Comparison of ENCODE assay signal across 14 cellular contexts in the genomic region with DNA sequence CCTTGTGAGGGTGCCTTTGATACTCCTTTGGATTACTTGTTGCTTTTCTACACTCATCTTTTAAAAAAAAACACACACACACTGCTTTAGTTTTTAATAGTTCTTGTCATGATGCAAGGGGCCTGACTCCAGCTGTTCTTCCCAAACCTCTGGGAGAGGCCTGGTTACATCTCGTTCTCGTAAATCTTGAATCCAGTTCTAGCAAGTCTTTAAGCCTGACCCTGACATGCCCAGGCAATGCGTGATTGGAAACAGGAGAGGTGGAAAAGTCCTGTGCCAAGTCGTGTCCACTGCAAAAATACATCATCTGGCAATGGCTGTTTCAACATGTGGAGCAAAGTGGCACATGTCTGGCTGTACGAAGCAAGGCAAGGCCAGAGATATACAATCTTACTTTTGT.
A peak's percentile ranks its signal among the peaks of the same experiment; 100 is the strongest.
DNase-seq lines count a peak whose midpoint lies in the region; ATAC-seq and TF ChIP-seq lines count a peak whose summit lies in the region.
"Had no signal": no experiment of that assay in that cellular context is flagged by ENCODE, and none has a peak within 500 bp of the region (broad histone marks: within the 10 kb centered on the region; RNA-seq: fewer than 3 reads in every experiment).

No MANE protein-coding gene starts in this region.

- no peak overlapping the region for H3K4me3 ChIP-seq in AG10803 (ENCODE audit: low read length)
- H3K4me3 ChIP-seq in breast epithelium: no peak overlapping the region
- H3K4me3 ChIP-seq: SJSA1 had no signal

- ATAC-seq in left cardiac atrium (peak; percentile 59 to 71), sciatic nerve (peak; percentile 95), GM21515 (IDR thresholded peaks at IDR 0.05; ENCODE audit: unreplicated experiment) (no peak), GM18511 (IDR thresholded peaks at IDR 0.05; ENCODE audit: unreplicated experiment) (no peak), HG02588 (IDR thresholded peaks at IDR 0.05; ENCODE audit: unreplicated experiment) (no peak)
- ATAC-seq in stimulated activated effector memory CD8-positive, alpha-beta T cell treated with anti-CD3 and anti-CD28 coated beads, Interleukin-12 subunit alpha, Interleukin-12 subunit beta, amount 100 ng/mL, for 72 hours: no peak
- ATAC-seq: activated T-cell treated with anti-CD3 and anti-CD28 coated beads, Interleukin-2, amount 50 U/mL, for 72 hours had no signal

- H3K4me1 Mint-ChIP-seq in stimulated activated effector memory CD8-positive, alpha-beta T cell treated with anti-CD3 and anti-CD28 coated beads, Interleukin-12 subunit alpha, Interleukin-12 subunit beta, amount 100 ng/mL, for 72 hours: no peaks in the 10 kb centered on the region
- H3K4me1 Mint-ChIP-seq: B cell; central memory CD8-positive, alpha-beta T cell had no signal

- no peaks in the 10 kb centered on the region for H3K4me1 ChIP-seq in breast epithelium

- H3K27me3 ChIP-seq in breast epithelium: no peaks in the 10 kb centered on the region
- H3K27me3 ChIP-seq: SJSA1 had no signal

- no peaks in the 10 kb centered on the region for H3K36me3 ChIP-seq in breast epithelium
- H3K36me3 ChIP-seq: SJSA1 had no signal

- H3K9me3 Mint-ChIP-seq in stimulated activated effector memory CD8-positive, alpha-beta T cell treated with anti-CD3 and anti-CD28 coated beads, Interleukin-12 subunit alpha, Interleukin-12 subunit beta, amount 100 ng/mL, for 72 hours: peaks cover 14% of the 10 kb centered on the region

- no peak for TF ChIP-seq POLR2A in breast epithelium (IDR thresholded peaks at IDR 0.05)

- TF ChIP-seq CTCF in AG10803 (conservative IDR thresholded peaks at IDR 0.05; ENCODE audit: low read length) (no peak), breast epithelium (IDR thresholded peaks at IDR 0.05) (no peak)

- intact Hi-C loops in breast epithelium (cut with DNase I; ENCODE audit: low total_unique reads) (no loop called here), left cardiac atrium (cut with DNase I) (no loop called here), sciatic nerve (cut with DNase I) (no loop called here)

- DNase-seq in AG10803 (ENCODE audit: low read depth) (peak; percentile 88), breast epithelium (ENCODE audit: low spot score in 2 of 2) (peak in 1 of 2 donors; percentile 35), left cardiac atrium (peak; percentile 24), sciatic nerve (ENCODE audit: low spot score) (no peak)
- DNase-seq in stimulated activated effector memory CD8-positive, alpha-beta T cell treated with anti-CD3 and anti-CD28 coated beads, Interleukin-12 subunit alpha, Interleukin-12 subunit beta, amount 100 ng/mL, for 72 hours (ENCODE audit: low spot score in 2 of 2): no peak
- DNase-seq: activated T-cell treated with anti-CD3 and anti-CD28 coated beads, Interleukin-2, amount 50 U/mL, for 72 hours; NCI-H510A treated with DMSO at 0.1 percent for 48 hours; stimulated activated CD4-positive, alpha-beta T cell treated with anti-CD3 and anti-CD28 coated beads, Interleukin-12 subunit alpha, Interleukin-12 subunit beta, amount 100 ng/mL, for 4 hours had no signal

- no peak overlapping the region for H3K4me3 Mint-ChIP-seq in stimulated activated effector memory CD8-positive, alpha-beta T cell treated with anti-CD3 and anti-CD28 coated beads, Interleukin-12 subunit alpha, Interleukin-12 subunit beta, amount 100 ng/mL, for 72 hours
- H3K4me3 Mint-ChIP-seq: activated T-cell treated with anti-CD3 and anti-CD28 coated beads, Interleukin-2, amount 50 U/mL, for 72 hours; B cell; central memory CD8-positive, alpha-beta T cell had no signal

- no peaks in the 10 kb centered on the region for H3K9me3 ChIP-seq in breast epithelium
- H3K9me3 ChIP-seq: SJSA1 had no signal

- H3K27ac Mint-ChIP-seq in stimulated activated effector memory CD8-positive, alpha-beta T cell treated with anti-CD3 and anti-CD28 coated beads, Interleukin-12 subunit alpha, Interleukin-12 subunit beta, amount 100 ng/mL, for 72 hours: no peak overlapping the region
- H3K27ac Mint-ChIP-seq: activated T-cell treated with anti-CD3 and anti-CD28 coated beads, Interleukin-2, amount 50 U/mL, for 72 hours; B cell had no signal

- H3K36me3 Mint-ChIP-seq in stimulated activated effector memory CD8-positive, alpha-beta T cell treated with anti-CD3 and anti-CD28 coated beads, Interleukin-12 subunit alpha, Interleukin-12 subunit beta, amount 100 ng/mL, for 72 hours: no peaks in the 10 kb centered on the region

- peak overlapping the region; percentile 63 to 86 for H3K27ac ChIP-seq in breast epithelium
- H3K27ac ChIP-seq: SJSA1 had no signal

Comparison
In these comparisons a context has a peak if more than half of its experiments do, and no peak if none do; other contexts are left out.
1. DNase-seq: peak in AG10803 (single experiment) and left cardiac atrium (single experiment); none in sciatic nerve (single experiment) and stimulated activated effector memory CD8-positive, alpha-beta T cell treated with anti-CD3 and anti-CD28 coated beads, Interleukin-12 subunit alpha, Interleukin-12 subunit beta, amount 100 ng/mL, for 72 hours (0 of 2).
2. ATAC-seq: peak in left cardiac atrium (2 of 2) and sciatic nerve (single experiment); none in GM21515 (single experiment), stimulated activated effector memory CD8-positive, alpha-beta T cell treated with anti-CD3 and anti-CD28 coated beads, Interleukin-12 subunit alpha, Interleukin-12 subunit beta, amount 100 ng/mL, for 72 hours (single experiment), GM18511 (single experiment) and HG02588 (single experiment).